Comparison of ENCODE assay signal across 11 cellular contexts in the genomic region with DNA sequence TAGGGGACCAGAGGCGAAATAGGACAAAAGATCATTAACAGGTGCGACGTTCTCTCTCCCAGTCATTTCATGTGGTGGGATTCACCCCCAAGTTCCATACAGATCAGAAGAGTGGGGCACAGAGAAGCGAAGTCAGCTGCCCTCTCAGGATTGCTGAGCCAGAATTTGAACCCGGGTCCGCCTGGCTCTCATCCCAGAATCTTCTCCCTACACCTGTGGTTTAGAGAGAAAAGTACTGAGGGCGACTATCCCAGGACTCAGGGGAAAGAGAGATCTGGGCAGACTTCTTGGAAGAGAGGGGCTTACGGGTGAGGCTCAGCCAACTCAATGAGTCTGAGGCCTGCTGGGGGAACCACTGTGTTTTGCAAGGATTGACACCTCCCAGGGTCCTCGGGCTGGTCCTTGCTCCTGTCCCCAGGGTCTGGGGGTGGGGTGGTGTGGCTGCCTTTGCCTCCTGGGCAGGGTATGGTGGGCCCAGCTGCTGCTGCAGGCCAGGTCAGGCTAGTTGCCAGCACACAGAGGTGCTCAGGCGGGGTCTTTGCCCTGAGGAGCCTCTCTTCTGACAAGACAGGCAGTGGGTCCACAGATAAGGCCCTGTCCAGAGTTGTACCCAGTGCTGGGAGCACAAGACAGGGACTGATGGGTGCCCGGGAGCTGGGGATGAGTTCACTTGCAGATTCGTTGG. TPM values are rescaled to one million over a fixed set of nuclear protein-coding genes. Genes with fewer than 3 reads are reported as not detected.
DNase-seq lines count a peak whose midpoint lies in the region; ATAC-seq and TF ChIP-seq lines count a peak whose summit lies in the region.
"Had no signal": no experiment of that assay in that cellular context is flagged by ENCODE, and none has a peak within 500 bp of the region (broad histone marks: within the 10 kb centered on the region; RNA-seq: fewer than 3 reads in every experiment).

No MANE protein-coding gene starts in this region.

- peak overlapping the region; percentile 61 for H3K4me3 Mint-ChIP-seq in stimulated activated naive CD8-positive, alpha-beta T cell treated with anti-CD3 and anti-CD28 coated beads, Interleukin-15, Interleukin-2, amounts not matched to agents 100 ng/mL and 50 ng/mL, for 24 hours
- H3K4me3 Mint-ChIP-seq in central memory CD8-positive, alpha-beta T cell = peak overlapping the region; percentile 84

- no peaks in the 10 kb centered on the region for H3K9me3 ChIP-seq in mucosa of rectum (ENCODE audit: control insufficient read depth in 2 of 2, low read length in 2 of 2)
- H3K9me3 ChIP-seq in vagina = no peaks in the 10 kb centered on the region

- H3K27ac ChIP-seq in mucosa of rectum (ENCODE audit: low read depth in 2 of 2, low read length in 2 of 2) (peak overlapping the region; percentile 95 to 99), vagina (peak overlapping the region; percentile 85)

- H3K27me3 ChIP-seq in mucosa of rectum (ENCODE audit: control insufficient read depth in 2 of 2, insufficient read depth in 2 of 2, low read length in 2 of 2) = no peaks in the 10 kb centered on the region
- H3K27me3 ChIP-seq in vagina = no peaks in the 10 kb centered on the region

- H3K9me3 Mint-ChIP-seq in stimulated activated naive CD8-positive, alpha-beta T cell treated with anti-CD3 and anti-CD28 coated beads, Interleukin-15, Interleukin-2, amounts not matched to agents 100 ng/mL and 50 ng/mL, for 24 hours = no peaks in the 10 kb centered on the region
- no peaks in the 10 kb centered on the region for H3K9me3 Mint-ChIP-seq in central memory CD8-positive, alpha-beta T cell

- H3K36me3 ChIP-seq in mucosa of rectum (ENCODE audit: control insufficient read depth in 2 of 2, insufficient read depth in 2 of 2, low read length in 2 of 2) (peaks cover 0 to 5% of the 10 kb centered on the region in 2 donors), vagina (no peaks in the 10 kb centered on the region)

- H3K9ac ChIP-seq in mucosa of rectum (ENCODE audit: low read depth in 1 of 2, low read length in 2 of 2) = peak overlapping the region; percentile 80 to 96

- no peak for TF ChIP-seq CTCF in vagina (IDR thresholded peaks at IDR 0.05)

- TF ChIP-seq POLR2A in vagina (IDR thresholded peaks at IDR 0.05) = no peak

- peaks cover 19% of the 10 kb centered on the region for H3K4me1 Mint-ChIP-seq in stimulated activated naive CD8-positive, alpha-beta T cell treated with anti-CD3 and anti-CD28 coated beads, Interleukin-15, Interleukin-2, amounts not matched to agents 100 ng/mL and 50 ng/mL, for 24 hours (ENCODE audit: low read depth)
- H3K4me1 Mint-ChIP-seq in central memory CD8-positive, alpha-beta T cell = peaks cover 23% of the 10 kb centered on the region

- no peaks in the 10 kb centered on the region for H3K27me3 Mint-ChIP-seq in stimulated activated naive CD8-positive, alpha-beta T cell treated with anti-CD3 and anti-CD28 coated beads, Interleukin-15, Interleukin-2, amounts not matched to agents 100 ng/mL and 50 ng/mL, for 24 hours
- H3K27me3 Mint-ChIP-seq in central memory CD8-positive, alpha-beta T cell = no peaks in the 10 kb centered on the region

- H3K4me3 ChIP-seq in mucosa of rectum (ENCODE audit: low read length in 2 of 2) = peak overlapping the region; percentile 78 to 90
- peak overlapping the region; percentile 60 to 77 for H3K4me3 ChIP-seq in vagina

- H3K36me3 Mint-ChIP-seq in stimulated activated naive CD8-positive, alpha-beta T cell treated with anti-CD3 and anti-CD28 coated beads, Interleukin-15, Interleukin-2, amounts not matched to agents 100 ng/mL and 50 ng/mL, for 24 hours (ENCODE audit: low read depth) = no peaks in the 10 kb centered on the region
- peaks cover 7% of the 10 kb centered on the region for H3K36me3 Mint-ChIP-seq in central memory CD8-positive, alpha-beta T cell (ENCODE audit: insufficient read depth)

- intact Hi-C loops in vagina (cut with DNase I) = no loop called here

- H3K4me1 ChIP-seq in mucosa of rectum (ENCODE audit: control insufficient read depth in 2 of 2, insufficient read depth in 2 of 2, low read length in 2 of 2) (peaks cover 77 to 88% of the 10 kb centered on the region in 2 donors), vagina (peaks cover 34% of the 10 kb centered on the region)

- H3K27ac Mint-ChIP-seq in stimulated activated naive CD8-positive, alpha-beta T cell treated with anti-CD3 and anti-CD28 coated beads, Interleukin-15, Interleukin-2, amounts not matched to agents 100 ng/mL and 50 ng/mL, for 24 hours = no peak overlapping the region
- H3K27ac Mint-ChIP-seq in central memory CD8-positive, alpha-beta T cell (ENCODE audit: low read depth) = no peak overlapping the region

- no peak for ATAC-seq in stimulated activated naive CD8-positive, alpha-beta T cell treated with anti-CD3 and anti-CD28 coated beads, Interleukin-15, Interleukin-2, amounts not matched to agents 100 U/mL and 50 U/mL, for 24 hours
- ATAC-seq in central memory CD8-positive, alpha-beta T cell (replicated peaks; ENCODE audit: extremely low read depth, poor library complexity, severe bottlenecking) = no peak
- ATAC-seq in HG02981 (IDR thresholded peaks at IDR 0.05; ENCODE audit: unreplicated experiment) = no peak

- no peak for DNase-seq in stimulated activated naive CD8-positive, alpha-beta T cell treated with anti-CD3 and anti-CD28 coated beads, Interleukin-15, Interleukin-2, amounts not matched to agents 100 U/mL and 50 U/mL, for 24 hours
- DNase-seq in central memory CD8-positive, alpha-beta T cell (ENCODE audit: low spot score in 2 of 2) = no peak
- no peak for DNase-seq in vagina (ENCODE audit: extremely low spot score in 2 of 2)
- DNase-seq in hepatic stellate cell (ENCODE audit: low spot score) = no peak
- no peak for DNase-seq in GM19238 (ENCODE audit: insufficient read length, low spot score)
- DNase-seq: activated CD8-positive, alpha-beta memory T cell treated with anti-CD3 and anti-CD28 coated beads for 24 hours; GDM1; NCI-H1694 had no signal

RNA-seq across cellular contexts. Expression of gene CAPN5, which starts 1.1 kb away (rescaled TPM):
- 15.0 TPM for total RNA-seq in vagina

RNA-seq across cellular contexts. Expression of gene B3GNT6, which starts 33.7 kb away (rescaled TPM):
- total RNA-seq in vagina = not detected

RNA-seq across cellular contexts. Expression of gene OMP, which starts 34.7 kb away (rescaled TPM):
- total RNA-seq in vagina = not detected
